1 cellular context compared by ENCODE assay signal in genomic region chr5:131796793-131797693, GRCh38.
TF ChIP-seq lines count a peak whose summit lies in the region.

FNIP1 (minus strand) TSS chr5:131797017; CDS start chr5:131796921, 96 bp downstream.

TF ChIP-seq in K562, 482 proteins besides CTCF, POLR2A, EP300 and RAD21 (continued from another document and continues in another):
- 0 out of 2 replicates have a peak, but pooled peaks have one; percentile 74 for TF ChIP-seq CHAMP1 (IDR thresholded peaks at IDR 0.05)
- TF ChIP-seq PML (IDR thresholded peaks at IDR 0.05; ENCODE audit: low read length), result peak; percentile 71
- peak; percentile 83 for TF ChIP-seq PCBP1 (IDR thresholded peaks at IDR 0.05; ENCODE audit: low read depth, low read length, poor library complexity, severe bottlenecking)
- no peak for TF ChIP-seq BRD9 (IDR thresholded peaks at IDR 0.05; ENCODE audit: low read depth, partially characterized antibody)
- TF ChIP-seq MAZ (CRISPR knock-in tag; conservative IDR thresholded peaks at IDR 0.05 in 1 of 2, IDR thresholded peaks at IDR 0.05 in 1 of 2), result peak; percentile 95 to 96
- peak; percentile 61 for TF ChIP-seq FOS (IDR thresholded peaks at IDR 0.05; ENCODE audit: extremely low read depth, insufficient read length)
- TF ChIP-seq PHF8 (IDR thresholded peaks at IDR 0.05; ENCODE audit: borderline replicate concordance, low read length), result peak; percentile 89; the same call in 1 of the 2 replicates
- peak; percentile 80 for TF ChIP-seq DMBX1 (CRISPR knock-in tag; IDR thresholded peaks at IDR 0.05; ENCODE audit: borderline replicate concordance)
- peak; percentile 28; the same call in 1 of the 2 replicates for TF ChIP-seq NR2C1 (IDR thresholded peaks at IDR 0.05)
- peak; percentile 53; the same call in 1 of the 2 replicates for TF ChIP-seq NR2C1 (tag; IDR thresholded peaks at IDR 0.05)
- TF ChIP-seq SP1 (CRISPR knock-in tag; IDR thresholded peaks at IDR 0.05), result peak; percentile 99
- TF ChIP-seq MCM2 (IDR thresholded peaks at IDR 0.05; ENCODE audit: low read depth), result no peak
- TF ChIP-seq NONO (IDR thresholded peaks at IDR 0.05; ENCODE audit: low read depth in 2 of 2, low read length in 1 of 2), result peak; percentile 79
- peak; percentile 95 for TF ChIP-seq SUPT5H (IDR thresholded peaks at IDR 0.05)
- TF ChIP-seq HES1 (IDR thresholded peaks at IDR 0.05; ENCODE audit: low read depth), result peak; percentile 50; the same call in 1 of the 2 replicates
- TF ChIP-seq USF2 (CRISPR knock-in tag; IDR thresholded peaks at IDR 0.05), result peak; percentile 98
- peak; percentile 48; the same call in 1 of the 2 replicates for TF ChIP-seq JUNB (CRISPR knock-in tag; conservative IDR thresholded peaks at IDR 0.05)
- peak; percentile 90; the same call in 1 of the 2 replicates for TF ChIP-seq NR4A1 (CRISPR knock-in tag; IDR thresholded peaks at IDR 0.05)
- TF ChIP-seq NR4A1 (tag; IDR thresholded peaks at IDR 0.05), result no peak
- 0 out of 2 replicates have a peak, but pooled peaks have one; percentile 18 for TF ChIP-seq ZNF57 (CRISPR knock-in tag; IDR thresholded peaks at IDR 0.05)
- TF ChIP-seq CAMTA2 (CRISPR knock-in tag; conservative IDR thresholded peaks at IDR 0.05), result 0 out of 2 replicates have a peak, but pooled peaks have one; percentile 19
- no peak for TF ChIP-seq PHTF2 (CRISPR knock-in tag; IDR thresholded peaks at IDR 0.05)
- TF ChIP-seq ZNF280B (CRISPR knock-in tag; IDR thresholded peaks at IDR 0.05), result no peak
- TF ChIP-seq ZC3H4 (CRISPR knock-in tag; IDR thresholded peaks at IDR 0.05; ENCODE audit: borderline replicate concordance), result no peak
- TF ChIP-seq ETV1 (tag; conservative IDR thresholded peaks at IDR 0.05; ENCODE audit: low read depth), result peak; percentile 42; the same call in 1 of the 2 replicates
- TF ChIP-seq TFE3 (CRISPR knock-in tag; IDR thresholded peaks at IDR 0.05), result peak; percentile 94
- no peak; the same call in 1 of the 2 replicates for TF ChIP-seq KAT7 (CRISPR knock-in tag; IDR thresholded peaks at IDR 0.05; ENCODE audit: borderline replicate concordance)
- no peak for TF ChIP-seq NFATC3 (IDR thresholded peaks at IDR 0.05)
- peak; percentile 81 for TF ChIP-seq ZNF592 (IDR thresholded peaks at IDR 0.05)
- peak; percentile 82 for TF ChIP-seq AFF4 (CRISPR knock-in tag; IDR thresholded peaks at IDR 0.05)
- no peak for TF ChIP-seq IRF9 (tag; IDR thresholded peaks at IDR 0.05)
- no peak for TF ChIP-seq GTF3C2 (IDR thresholded peaks at IDR 0.05; ENCODE audit: borderline replicate concordance, extremely low read depth, insufficient read length)
- peak; percentile 88 for TF ChIP-seq E2F1 (CRISPR knock-in tag; IDR thresholded peaks at IDR 0.05)
- TF ChIP-seq SNAPC5 (CRISPR knock-in tag; IDR thresholded peaks at IDR 0.05), result no peak
- TF ChIP-seq SMAD1 (IDR thresholded peaks at IDR 0.05; ENCODE audit: low read depth, low read length, partially characterized antibody), result peak; percentile 74
- peak; percentile 78; the same call in 1 of the 2 replicates for TF ChIP-seq MBD2 (IDR thresholded peaks at IDR 0.05; ENCODE audit: borderline replicate concordance, low read depth)
